Comparison of ENCODE assay signal across 1 cellular context in the genomic region with DNA sequence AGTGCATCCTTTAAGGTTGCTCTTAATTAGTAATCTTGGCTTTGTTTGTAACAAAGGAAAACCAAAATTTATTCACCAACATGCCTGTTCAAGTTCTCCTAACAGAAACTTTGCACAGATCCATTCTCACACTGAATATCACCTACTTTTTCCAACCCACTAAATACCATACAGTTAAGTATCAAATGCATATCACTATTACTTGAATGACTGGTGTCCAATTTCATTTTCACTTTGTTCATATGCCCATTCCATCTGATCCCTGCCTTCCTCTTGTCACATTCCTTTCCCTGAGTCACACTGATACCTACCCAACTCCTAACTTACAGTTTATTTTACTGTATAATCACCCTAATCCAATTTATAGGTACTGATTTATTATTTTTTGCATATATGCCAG.
TF ChIP-seq lines count a peak whose summit lies in the region.

No MANE protein-coding gene starts in this region.

TF ChIP-seq in HCT116, 20 proteins besides CTCF, POLR2A, EP300 and RAD21:
- TF ChIP-seq EZH2 (IDR thresholded peaks at IDR 0.05) (no peak), POLR2AphosphoS5 (IDR thresholded peaks at IDR 0.05; ENCODE audit: low read depth, low read length) (no peak), SIN3A (IDR thresholded peaks at IDR 0.05; ENCODE audit: low read depth) (no peak), CBX3 (IDR thresholded peaks at IDR 0.05; ENCODE audit: low read depth) (no peak), FOSL1 (IDR thresholded peaks at IDR 0.05; ENCODE audit: low read depth) (no peak), CEBPB (IDR thresholded peaks at IDR 0.05; ENCODE audit: low read depth) (no peak), JUND (IDR thresholded peaks at IDR 0.05) (no peak), EGR1 (IDR thresholded peaks at IDR 0.05; ENCODE audit: low read depth) (no peak), TCF7L2 (IDR thresholded peaks at IDR 0.05; ENCODE audit: borderline replicate concordance, extremely low read depth, insufficient read depth, insufficient read length) (no peak), YY1 (IDR thresholded peaks at IDR 0.05; ENCODE audit: extremely low read depth, insufficient replicate concordance, low read depth, low read length) (no peak), ELF1 (IDR thresholded peaks at IDR 0.05; ENCODE audit: borderline replicate concordance, low read depth) (no peak), ZNF274 (IDR thresholded peaks at IDR 0.05; ENCODE audit: low read depth, low read length) (no peak)
- TF ChIP-seq, protein P1, sequence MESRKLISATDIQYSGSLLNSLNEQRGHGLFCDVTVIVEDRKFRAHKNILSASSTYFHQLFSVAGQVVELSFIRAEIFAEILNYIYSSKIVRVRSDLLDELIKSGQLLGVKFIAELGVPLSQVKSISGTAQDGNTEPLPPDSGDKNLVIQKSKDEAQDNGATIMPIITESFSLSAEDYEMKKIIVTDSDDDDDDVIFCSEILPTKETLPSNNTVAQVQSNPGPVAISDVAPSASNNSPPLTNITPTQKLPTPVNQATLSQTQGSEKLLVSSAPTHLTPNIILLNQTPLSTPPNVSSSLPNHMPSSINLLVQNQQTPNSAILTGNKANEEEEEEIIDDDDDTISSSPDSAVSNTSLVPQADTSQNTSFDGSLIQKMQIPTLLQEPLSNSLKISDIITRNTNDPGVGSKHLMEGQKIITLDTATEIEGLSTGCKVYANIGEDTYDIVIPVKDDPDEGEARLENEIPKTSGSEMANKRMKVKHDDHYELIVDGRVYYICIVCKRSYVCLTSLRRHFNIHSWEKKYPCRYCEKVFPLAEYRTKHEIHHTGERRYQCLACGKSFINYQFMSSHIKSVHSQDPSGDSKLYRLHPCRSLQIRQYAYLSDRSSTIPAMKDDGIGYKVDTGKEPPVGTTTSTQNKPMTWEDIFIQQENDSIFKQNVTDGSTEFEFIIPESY (IDR thresholded peaks at IDR 0.05; ENCODE audit: extremely low read depth, insufficient replicate concordance, low read length): no peak
- TF ChIP-seq, protein P2, sequence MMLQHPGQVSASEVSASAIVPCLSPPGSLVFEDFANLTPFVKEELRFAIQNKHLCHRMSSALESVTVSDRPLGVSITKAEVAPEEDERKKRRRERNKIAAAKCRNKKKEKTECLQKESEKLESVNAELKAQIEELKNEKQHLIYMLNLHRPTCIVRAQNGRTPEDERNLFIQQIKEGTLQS (IDR thresholded peaks at IDR 0.05): no peak
- TF ChIP-seq, protein P3, sequence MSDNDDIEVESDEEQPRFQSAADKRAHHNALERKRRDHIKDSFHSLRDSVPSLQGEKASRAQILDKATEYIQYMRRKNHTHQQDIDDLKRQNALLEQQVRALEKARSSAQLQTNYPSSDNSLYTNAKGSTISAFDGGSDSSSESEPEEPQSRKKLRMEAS (IDR thresholded peaks at IDR 0.05): no peak
TF ChIP-seq in HCT116: peak in this region for 0.
